8 cellular contexts compared by ENCODE assay signal in the genomic region with DNA sequence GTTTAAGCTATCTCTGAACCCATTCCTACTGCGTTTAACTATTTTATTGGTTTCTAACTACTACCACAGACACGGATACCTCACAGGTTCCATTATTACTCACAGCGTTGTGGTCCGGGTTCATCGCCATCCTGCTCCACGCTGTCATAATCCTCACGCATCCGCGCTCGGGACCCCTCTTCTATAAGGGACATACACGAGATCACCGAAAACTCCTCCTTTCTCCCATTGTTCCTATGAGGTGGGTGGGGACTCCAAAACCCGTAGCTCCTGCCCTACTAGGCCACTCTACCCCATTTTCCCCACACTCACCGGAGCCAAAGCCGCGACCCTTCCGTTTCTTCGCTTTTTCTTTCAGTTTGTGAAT.
DNase-seq lines count a peak whose midpoint lies in the region; ATAC-seq lines count a peak whose summit lies in the region.

No MANE protein-coding gene starts in this region.

- peak overlapping the region; percentile 76 for H3K4me3 ChIP-seq in BLaER1
- H3K4me3 ChIP-seq in iPS-18a (ENCODE audit: low read length), result peak overlapping the region; percentile 94

- no peaks in the 10 kb centered on the region for H3K9me3 ChIP-seq in BLaER1
- H3K9me3 ChIP-seq in iPS-18a (ENCODE audit: control insufficient read depth, low read depth, low read length), result no peaks in the 10 kb centered on the region

- H3K36me3 ChIP-seq in BLaER1 (peaks cover 29% of the 10 kb centered on the region), iPS-18a (ENCODE audit: control insufficient read depth, low read depth, low read length) (peaks cover 21% of the 10 kb centered on the region)

- H3K9ac ChIP-seq in BLaER1 (peak overlapping the region; percentile 95), iPS-18a (ENCODE audit: low read length) (peak overlapping the region; percentile 99)

- ATAC-seq in HG03045 (IDR thresholded peaks at IDR 0.05; ENCODE audit: unreplicated experiment), result peak; percentile 4

- peaks cover 21% of the 10 kb centered on the region for H3K4me1 ChIP-seq in BLaER1
- no peaks in the 10 kb centered on the region for H3K4me1 ChIP-seq in iPS-18a (ENCODE audit: control insufficient read depth, low read depth, low read length)

- no peaks in the 10 kb centered on the region for H3K27me3 ChIP-seq in BLaER1
- H3K27me3 ChIP-seq in iPS-18a (ENCODE audit: control insufficient read depth, insufficient read depth, low read length), result no peaks in the 10 kb centered on the region

- peak overlapping the region; percentile 96 for H3K27ac ChIP-seq in BLaER1
- peak overlapping the region; percentile 99 for H3K27ac ChIP-seq in iPS-18a (ENCODE audit: low read length)

- peak overlapping the region; percentile 93 for H3K4me2 ChIP-seq in BLaER1

- peak; percentile 78 for DNase-seq in activated CD8-positive, alpha-beta memory T cell treated with anti-CD3 and anti-CD28 coated beads, Interleukin-2, amount 50 U/mL, for 48 hours
- DNase-seq in stimulated activated CD4-positive, alpha-beta T cell treated with anti-CD3 and anti-CD28 coated beads, TNF-alpha, amount 100 ng/mL, for 24 hours (ENCODE audit: low read depth in 3 of 3), result peak in 2 of 3 experiments; percentile 52 to 57
- no peak for DNase-seq in islet precursor cell
- DNase-seq in GOT3 (lab: John Stamatoyannopoulos, UW), result no peak
- no peak for DNase-seq in NCI-H524 (lab: John Stamatoyannopoulos, UW)

- H4K20me1 ChIP-seq in BLaER1, result peaks cover 10% of the 10 kb centered on the region; the same call in 1 of the 2 replicates

Comparison
In these comparisons a context has a peak if more than half of its experiments do, and no peak if none do; other contexts are left out.
1. DNase-seq: peak in activated CD8-positive, alpha-beta memory T cell treated with anti-CD3 and anti-CD28 coated beads, Interleukin-2, amount 50 U/mL, for 48 hours (single experiment) and stimulated activated CD4-positive, alpha-beta T cell treated with anti-CD3 and anti-CD28 coated beads, TNF-alpha, amount 100 ng/mL, for 24 hours (2 of 3); none in islet precursor cell (single experiment), GOT3 (single experiment) and NCI-H524 (0 of 2).